30 cellular contexts compared by ENCODE assay signal in the genomic region with DNA sequence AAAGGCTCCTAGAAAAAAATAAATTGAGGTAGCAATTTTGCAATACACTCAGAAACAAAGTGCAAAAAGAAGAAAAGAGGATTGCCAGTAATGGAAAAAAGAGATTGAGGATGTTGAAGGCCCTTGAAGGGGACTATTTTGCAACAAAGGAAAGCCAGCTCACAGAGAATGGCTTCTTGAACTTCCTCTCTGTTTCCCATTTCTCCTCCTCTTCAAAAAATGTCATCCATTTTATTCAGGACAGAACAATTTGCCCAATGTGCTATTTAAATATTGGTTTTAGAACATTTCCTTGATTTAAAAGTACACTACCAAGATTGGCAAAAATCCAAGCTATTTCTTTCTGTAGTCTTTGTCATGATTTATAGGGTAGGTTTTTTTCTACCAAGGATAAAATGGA.
A peak's percentile ranks its signal among the peaks of the same experiment; 100 is the strongest.
DNase-seq lines count a peak whose midpoint lies in the region; ATAC-seq and TF ChIP-seq lines count a peak whose summit lies in the region.
"Had no signal": no experiment of that assay in that cellular context is flagged by ENCODE, and none has a peak within 500 bp of the region (broad histone marks: within the 10 kb centered on the region; RNA-seq: fewer than 3 reads in every experiment).

No MANE protein-coding gene starts in this region.

- POLR2A ChIA-PET in HCT116 (lab: Charles Lee): no interaction called here

- H3K27me3 ChIP-seq in HCT116 (ENCODE audit: insufficient read depth, low read length) (no peaks in the 10 kb centered on the region), adipocyte (replicated peaks; ENCODE audit: control insufficient read depth, insufficient read depth, low read length) (no peaks in the 10 kb centered on the region)
- H3K27me3 ChIP-seq: BLaER1, pancreas, tibial artery had no signal

- RAD21 ChIA-PET in HCT116 (lab: Charles Lee; ENCODE audit: low non-redundant PET in 1 of 2, low total read pairs in 2 of 2, uncharacterized antibody in 2 of 2, unreplicated experiment in 2 of 2): no interaction called here

- peak overlapping the region; percentile 20 for H2AFZ ChIP-seq in HCT116 (ENCODE audit: low read depth, low read length, poor library complexity, severe bottlenecking)

- H3K4me3 ChIP-seq in HCT116 (replicated peaks in 1 of 2; ENCODE audit: low read depth in 1 of 2, low read length in 2 of 2) (no peak overlapping the region), adipocyte (ENCODE audit: low read length) (no peak overlapping the region)
- H3K4me3 ChIP-seq: BLaER1, lung, pancreas, tibial artery had no signal

- ATAC-seq in HCT116 (no peak), HG03175 (IDR thresholded peaks at IDR 0.05; ENCODE audit: unreplicated experiment) (no peak), left lobe of liver (no peak), GM19467 (IDR thresholded peaks at IDR 0.05; ENCODE audit: unreplicated experiment) (no peak)
- ATAC-seq: activated CD4-positive, CD25-positive, alpha-beta regulatory T cell treated with anti-CD3 and anti-CD28 coated beads, Interleukin-2, amount 50 U/mL, for 24 hours; activated naive CD4-positive, alpha-beta T cell treated with anti-CD3 and anti-CD28 coated beads, Interleukin-2, amount 50 U/mL, for 72 hours; activated T-helper 17 cell treated with anti-CD3 and anti-CD28 coated beads, Interleukin-2, amount 50 U/mL, for 72 hours; Panc1 had no signal

- TF ChIP-seq CTCF in 22Rv1 (IDR thresholded peaks at IDR 0.05) (no peak), HCT116 (IDR thresholded peaks at IDR 0.05 in 2 of 3, conservative IDR thresholded peaks at IDR 0.05 in 1 of 3; ENCODE audit: borderline replicate concordance in 1 of 3, insufficient read depth in 1 of 3, low read depth in 2 of 3, low read length in 2 of 3) (no peak)

- H3K9me3 ChIP-seq in HCT116 (ENCODE audit: control insufficient read depth in 1 of 2, insufficient read depth in 1 of 2, low read depth in 1 of 2, low read length in 2 of 2) (no peaks in the 10 kb centered on the region), adipocyte (ENCODE audit: control insufficient read depth, low read length) (no peaks in the 10 kb centered on the region)
- H3K9me3 ChIP-seq: BLaER1, pancreas, tibial artery had no signal

- no peaks in the 10 kb centered on the region for H3K9me2 ChIP-seq in HCT116 (ENCODE audit: insufficient read depth)

- CTCF ChIA-PET in HCT116 (lab: Charles Lee): no interaction called here

- no peak for TF ChIP-seq POLR2A in HCT116 (IDR thresholded peaks at IDR 0.05; ENCODE audit: borderline replicate concordance, extremely low read depth, insufficient read depth, insufficient read length)

- no peak for DNase-seq in HCT116 (ENCODE audit: low read depth, low spot score)
- DNase-seq in adipocyte (ENCODE audit: low read depth): peak; percentile 4
- peak; percentile 33 for DNase-seq in glomerular endothelial cell (ENCODE audit: extremely low read depth, low read depth, low spot score)
- no peak for DNase-seq in left lobe of liver (ENCODE audit: low spot score)
- DNase-seq in activated effector memory CD4-positive, alpha-beta T cell treated with Interleukin-2 at 50 U/mL for 16 hours: no peak
- DNase-seq: activated CD4-positive, alpha-beta T cell treated with anti-CD3 and anti-CD28 coated beads, Interleukin-2, amount 50 U/mL, for 48 hours; activated CD8-positive, alpha-beta memory T cell treated with anti-CD3 and anti-CD28 coated beads, Interleukin-2, amount 50 U/mL, for 48 hours; aorta; Calu3; caudate nucleus; NCI-H1092; NCI-H1694 treated with DMSO at 0.1 percent for 48 hours; NCI-H2171 treated with DMSO at 0.1 percent for 48 hours; NCI-H510A treated with DMSO at 0.1 percent for 48 hours; nephron progenitor cell; NK-92 treated with Interleukin-12 subunit alpha and Interleukin-12 subunit beta, amount 100 ng/mL, for 24 hours; pancreas; SHP77 treated with DMSO at 0.1 percent for 48 hours; stimulated activated CD4-positive, alpha-beta T cell treated with anti-CD3 and anti-CD28 coated beads, Interleukin-2, amount 100 ng/mL, for 24 hours; tibial artery had no signal

- H4K20me1 ChIP-seq in HCT116 (ENCODE audit: insufficient read depth): no peaks in the 10 kb centered on the region
- H4K20me1 ChIP-seq: BLaER1 had no signal

- intact Hi-C loops in HCT116 (cut with micrococcal nuclease): no loop called here

- H3K4me1 ChIP-seq in HCT116 (ENCODE audit: control insufficient read depth in 1 of 2, insufficient read depth in 2 of 2, low read length in 2 of 2) (no peaks in the 10 kb centered on the region), adipocyte (ENCODE audit: control insufficient read depth, insufficient read depth, low read length) (no peaks in the 10 kb centered on the region)
- H3K4me1 ChIP-seq: BLaER1 had no signal

- no peak overlapping the region for H3K4me2 ChIP-seq in HCT116 (ENCODE audit: low read length)
- H3K4me2 ChIP-seq: BLaER1 had no signal

- H3K79me2 ChIP-seq in HCT116 (ENCODE audit: insufficient read depth, low read length): no peaks in the 10 kb centered on the region

- no TSS peak for BruUV-seq in HCT116 (replicated peaks; lab: Mats Ljungman, UMichigan)

- no peak for TF ChIP-seq RAD21 in HCT116 (IDR thresholded peaks at IDR 0.05; ENCODE audit: low read depth)

- H3K9ac ChIP-seq in HCT116 (ENCODE audit: low read length) (no peak overlapping the region), adipocyte (ENCODE audit: low read length) (no peak overlapping the region)
- H3K9ac ChIP-seq: BLaER1 had no signal

- H3K27ac ChIP-seq in 22Rv1 (peak overlapping the region; percentile 62), HCT116 (ENCODE audit: low read depth, low read length) (no peak overlapping the region)
- H3K27ac ChIP-seq: BLaER1, HL-60, pancreas, tibial artery had no signal

- H3K36me3 ChIP-seq in HCT116 (ENCODE audit: control insufficient read depth in 1 of 2, insufficient read depth in 2 of 2, low read length in 2 of 2) (no peaks in the 10 kb centered on the region), adipocyte (ENCODE audit: control insufficient read depth, insufficient read depth, low read length, severe bottlenecking) (no peaks in the 10 kb centered on the region)
- H3K36me3 ChIP-seq: BLaER1, pancreas, tibial artery had no signal

TF ChIP-seq in HCT116, 20 proteins besides CTCF, POLR2A, EP300 and RAD21 (continues in another document):
- TF ChIP-seq CEBPB (IDR thresholded peaks at IDR 0.05; ENCODE audit: low read depth) (no peak), SIN3A (IDR thresholded peaks at IDR 0.05; ENCODE audit: low read depth) (no peak), ZNF274 (IDR thresholded peaks at IDR 0.05; ENCODE audit: low read depth, low read length) (no peak), EZH2 (IDR thresholded peaks at IDR 0.05) (no peak), SRF (IDR thresholded peaks at IDR 0.05; ENCODE audit: low read depth) (no peak), EZH2phosphoT487 (IDR thresholded peaks at IDR 0.05; ENCODE audit: borderline replicate concordance) (no peak), ZFX (IDR thresholded peaks at IDR 0.05) (no peak), CBX3 (IDR thresholded peaks at IDR 0.05; ENCODE audit: low read depth) (no peak), SP1 (IDR thresholded peaks at IDR 0.05; ENCODE audit: low read depth) (no peak), TCF7L2 (IDR thresholded peaks at IDR 0.05; ENCODE audit: borderline replicate concordance, extremely low read depth, insufficient read depth, insufficient read length) (no peak), YY1 (IDR thresholded peaks at IDR 0.05; ENCODE audit: extremely low read depth, insufficient replicate concordance, low read depth, low read length) (no peak), FOSL1 (IDR thresholded peaks at IDR 0.05; ENCODE audit: low read depth) (no peak), ELF1 (IDR thresholded peaks at IDR 0.05; ENCODE audit: borderline replicate concordance, low read depth) (no peak), POLR2AphosphoS5 (IDR thresholded peaks at IDR 0.05; ENCODE audit: low read depth, low read length) (no peak), EGR1 (IDR thresholded peaks at IDR 0.05; ENCODE audit: low read depth) (no peak)
- TF ChIP-seq, protein P1, sequence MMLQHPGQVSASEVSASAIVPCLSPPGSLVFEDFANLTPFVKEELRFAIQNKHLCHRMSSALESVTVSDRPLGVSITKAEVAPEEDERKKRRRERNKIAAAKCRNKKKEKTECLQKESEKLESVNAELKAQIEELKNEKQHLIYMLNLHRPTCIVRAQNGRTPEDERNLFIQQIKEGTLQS (IDR thresholded peaks at IDR 0.05): no peak
- TF ChIP-seq, protein P2, sequence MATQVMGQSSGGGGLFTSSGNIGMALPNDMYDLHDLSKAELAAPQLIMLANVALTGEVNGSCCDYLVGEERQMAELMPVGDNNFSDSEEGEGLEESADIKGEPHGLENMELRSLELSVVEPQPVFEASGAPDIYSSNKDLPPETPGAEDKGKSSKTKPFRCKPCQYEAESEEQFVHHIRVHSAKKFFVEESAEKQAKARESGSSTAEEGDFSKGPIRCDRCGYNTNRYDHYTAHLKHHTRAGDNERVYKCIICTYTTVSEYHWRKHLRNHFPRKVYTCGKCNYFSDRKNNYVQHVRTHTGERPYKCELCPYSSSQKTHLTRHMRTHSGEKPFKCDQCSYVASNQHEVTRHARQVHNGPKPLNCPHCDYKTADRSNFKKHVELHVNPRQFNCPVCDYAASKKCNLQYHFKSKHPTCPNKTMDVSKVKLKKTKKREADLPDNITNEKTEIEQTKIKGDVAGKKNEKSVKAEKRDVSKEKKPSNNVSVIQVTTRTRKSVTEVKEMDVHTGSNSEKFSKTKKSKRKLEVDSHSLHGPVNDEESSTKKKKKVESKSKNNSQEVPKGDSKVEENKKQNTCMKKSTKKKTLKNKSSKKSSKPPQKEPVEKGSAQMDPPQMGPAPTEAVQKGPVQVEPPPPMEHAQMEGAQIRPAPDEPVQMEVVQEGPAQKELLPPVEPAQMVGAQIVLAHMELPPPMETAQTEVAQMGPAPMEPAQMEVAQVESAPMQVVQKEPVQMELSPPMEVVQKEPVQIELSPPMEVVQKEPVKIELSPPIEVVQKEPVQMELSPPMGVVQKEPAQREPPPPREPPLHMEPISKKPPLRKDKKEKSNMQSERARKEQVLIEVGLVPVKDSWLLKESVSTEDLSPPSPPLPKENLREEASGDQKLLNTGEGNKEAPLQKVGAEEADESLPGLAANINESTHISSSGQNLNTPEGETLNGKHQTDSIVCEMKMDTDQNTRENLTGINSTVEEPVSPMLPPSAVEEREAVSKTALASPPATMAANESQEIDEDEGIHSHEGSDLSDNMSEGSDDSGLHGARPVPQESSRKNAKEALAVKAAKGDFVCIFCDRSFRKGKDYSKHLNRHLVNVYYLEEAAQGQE (IDR thresholded peaks at IDR 0.05; ENCODE audit: low read depth): no peak

Comparison
In these comparisons a context has a peak if more than half of its experiments do, and no peak if none do; other contexts are left out.
1. DNase-seq: peak in adipocyte (single experiment) and glomerular endothelial cell (single experiment); none in HCT116 (single experiment), left lobe of liver (single experiment) and activated effector memory CD4-positive, alpha-beta T cell treated with Interleukin-2 at 50 U/mL for 16 hours (single experiment).